ENCODE assay signal across 1 cellular context in the genomic region with DNA sequence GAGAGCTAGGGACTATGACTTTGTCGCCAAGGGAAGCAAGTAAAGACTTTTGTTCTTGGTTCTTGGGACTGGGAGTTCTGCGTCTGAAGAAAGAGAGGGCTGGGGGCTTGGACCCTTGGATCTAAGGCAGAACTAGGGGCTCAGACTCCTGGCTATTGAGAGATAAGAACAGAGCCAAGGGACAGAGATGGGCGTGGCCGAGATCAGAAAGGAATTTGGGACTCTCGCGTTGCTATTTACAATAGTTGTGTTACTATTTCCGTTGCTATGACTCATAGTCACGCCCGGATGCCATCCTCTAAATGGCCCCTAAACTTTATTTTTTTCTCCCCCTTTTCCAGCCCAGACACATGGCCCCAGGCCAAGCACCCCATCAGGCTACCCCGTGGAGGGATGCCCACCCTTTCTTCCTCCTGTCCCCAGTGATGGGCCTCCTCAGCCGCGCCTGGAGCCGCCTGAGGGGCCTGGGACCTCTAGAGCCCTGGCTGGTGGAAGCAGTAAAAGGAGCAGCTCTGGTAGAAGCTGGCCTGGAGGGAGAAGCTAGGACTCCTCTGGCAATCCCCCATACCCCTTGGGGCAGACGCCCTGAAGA.
A peak's percentile ranks its signal among the peaks of the same experiment; 100 is the strongest.
TF ChIP-seq lines count a peak whose summit lies in the region.

No MANE protein-coding gene starts in this region.

TF ChIP-seq in HepG2, 621 proteins besides CTCF, POLR2A, EP300 and RAD21 (continued from another document and continues in another):
- TF ChIP-seq, protein P1, sequence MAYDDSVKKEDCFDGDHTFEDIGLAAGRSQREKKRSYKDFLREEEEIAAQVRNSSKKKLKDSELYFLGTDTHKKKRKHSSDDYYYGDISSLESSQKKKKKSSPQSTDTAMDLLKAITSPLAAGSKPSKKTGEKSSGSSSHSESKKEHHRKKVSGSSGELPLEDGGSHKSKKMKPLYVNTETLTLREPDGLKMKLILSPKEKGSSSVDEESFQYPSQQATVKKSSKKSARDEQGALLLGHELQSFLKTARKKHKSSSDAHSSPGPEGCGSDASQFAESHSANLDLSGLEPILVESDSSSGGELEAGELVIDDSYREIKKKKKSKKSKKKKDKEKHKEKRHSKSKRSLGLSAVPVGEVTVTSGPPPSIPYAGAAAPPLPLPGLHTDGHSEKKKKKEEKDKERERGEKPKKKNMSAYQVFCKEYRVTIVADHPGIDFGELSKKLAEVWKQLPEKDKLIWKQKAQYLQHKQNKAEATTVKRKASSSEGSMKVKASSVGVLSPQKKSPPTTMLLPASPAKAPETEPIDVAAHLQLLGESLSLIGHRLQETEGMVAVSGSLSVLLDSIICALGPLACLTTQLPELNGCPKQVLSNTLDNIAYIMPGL (CRISPR knock-in tag; IDR thresholded peaks at IDR 0.05; ENCODE audit: borderline replicate concordance in 1 of 2, low read depth in 1 of 2): no peak
- TF ChIP-seq ZNF451 (CRISPR knock-in tag; IDR thresholded peaks at IDR 0.05): no peak
- TF ChIP-seq ZNF296 (CRISPR knock-in tag; conservative IDR thresholded peaks at IDR 0.05): no peak
- TF ChIP-seq ZNF121 (CRISPR knock-in tag; IDR thresholded peaks at IDR 0.05): no peak
- 0 out of 2 replicates have a peak, but pooled peaks have one; percentile 19 for TF ChIP-seq HDAC6 (IDR thresholded peaks at IDR 0.05; ENCODE audit: low read depth, low read length)
- TF ChIP-seq MYNN (CRISPR knock-in tag; IDR thresholded peaks at IDR 0.05; ENCODE audit: low read depth): no peak
- TF ChIP-seq, protein P2, sequence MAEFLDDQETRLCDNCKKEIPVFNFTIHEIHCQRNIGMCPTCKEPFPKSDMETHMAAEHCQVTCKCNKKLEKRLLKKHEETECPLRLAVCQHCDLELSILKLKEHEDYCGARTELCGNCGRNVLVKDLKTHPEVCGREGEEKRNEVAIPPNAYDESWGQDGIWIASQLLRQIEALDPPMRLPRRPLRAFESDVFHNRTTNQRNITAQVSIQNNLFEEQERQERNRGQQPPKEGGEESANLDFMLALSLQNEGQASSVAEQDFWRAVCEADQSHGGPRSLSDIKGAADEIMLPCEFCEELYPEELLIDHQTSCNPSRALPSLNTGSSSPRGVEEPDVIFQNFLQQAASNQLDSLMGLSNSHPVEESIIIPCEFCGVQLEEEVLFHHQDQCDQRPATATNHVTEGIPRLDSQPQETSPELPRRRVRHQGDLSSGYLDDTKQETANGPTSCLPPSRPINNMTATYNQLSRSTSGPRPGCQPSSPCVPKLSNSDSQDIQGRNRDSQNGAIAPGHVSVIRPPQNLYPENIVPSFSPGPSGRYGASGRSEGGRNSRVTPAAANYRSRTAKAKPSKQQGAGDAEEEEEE (CRISPR knock-in tag; IDR thresholded peaks at IDR 0.05; ENCODE audit: borderline replicate concordance): no peak
- TF ChIP-seq HNRNPLL (IDR thresholded peaks at IDR 0.05; ENCODE audit: low read depth, low read length, poor library complexity, severe bottlenecking): no peak
- TF ChIP-seq PHF21A (CRISPR knock-in tag; IDR thresholded peaks at IDR 0.05): no peak
- TF ChIP-seq RFX3 (CRISPR knock-in tag; IDR thresholded peaks at IDR 0.05): peak; percentile 70
- TF ChIP-seq ZNF615 (CRISPR knock-in tag; IDR thresholded peaks at IDR 0.05; ENCODE audit: borderline replicate concordance): no peak
- TF ChIP-seq ZNF501 (CRISPR knock-in tag; IDR thresholded peaks at IDR 0.05): no peak
- peak; percentile 68; the same call in 1 of the 2 replicates for TF ChIP-seq KDM5A (IDR thresholded peaks at IDR 0.05; ENCODE audit: borderline replicate concordance, low read length)
- TF ChIP-seq FOXK1 (CRISPR knock-in tag; IDR thresholded peaks at IDR 0.05; ENCODE audit: borderline replicate concordance, low read depth): peak; percentile 68; the same call in 1 of the 2 replicates
- no peak for TF ChIP-seq ETV6 (CRISPR knock-in tag; conservative IDR thresholded peaks at IDR 0.05)
- TF ChIP-seq, protein P3, sequence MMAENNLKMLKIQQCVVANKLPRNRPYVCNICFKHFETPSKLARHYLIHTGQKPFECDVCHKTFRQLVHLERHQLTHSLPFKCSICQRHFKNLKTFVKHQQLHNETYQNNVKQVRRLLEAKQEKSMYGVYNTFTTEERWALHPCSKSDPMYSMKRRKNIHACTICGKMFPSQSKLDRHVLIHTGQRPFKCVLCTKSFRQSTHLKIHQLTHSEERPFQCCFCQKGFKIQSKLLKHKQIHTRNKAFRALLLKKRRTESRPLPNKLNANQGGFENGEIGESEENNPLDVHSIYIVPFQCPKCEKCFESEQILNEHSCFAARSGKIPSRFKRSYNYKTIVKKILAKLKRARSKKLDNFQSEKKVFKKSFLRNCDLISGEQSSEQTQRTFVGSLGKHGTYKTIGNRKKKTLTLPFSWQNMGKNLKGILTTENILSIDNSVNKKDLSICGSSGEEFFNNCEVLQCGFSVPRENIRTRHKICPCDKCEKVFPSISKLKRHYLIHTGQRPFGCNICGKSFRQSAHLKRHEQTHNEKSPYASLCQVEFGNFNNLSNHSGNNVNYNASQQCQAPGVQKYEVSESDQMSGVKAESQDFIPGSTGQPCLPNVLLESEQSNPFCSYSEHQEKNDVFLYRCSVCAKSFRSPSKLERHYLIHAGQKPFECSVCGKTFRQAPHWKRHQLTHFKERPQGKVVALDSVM (CRISPR knock-in tag; IDR thresholded peaks at IDR 0.05): no peak; the same call in 1 of the 2 replicates
- TF ChIP-seq, protein P4, sequence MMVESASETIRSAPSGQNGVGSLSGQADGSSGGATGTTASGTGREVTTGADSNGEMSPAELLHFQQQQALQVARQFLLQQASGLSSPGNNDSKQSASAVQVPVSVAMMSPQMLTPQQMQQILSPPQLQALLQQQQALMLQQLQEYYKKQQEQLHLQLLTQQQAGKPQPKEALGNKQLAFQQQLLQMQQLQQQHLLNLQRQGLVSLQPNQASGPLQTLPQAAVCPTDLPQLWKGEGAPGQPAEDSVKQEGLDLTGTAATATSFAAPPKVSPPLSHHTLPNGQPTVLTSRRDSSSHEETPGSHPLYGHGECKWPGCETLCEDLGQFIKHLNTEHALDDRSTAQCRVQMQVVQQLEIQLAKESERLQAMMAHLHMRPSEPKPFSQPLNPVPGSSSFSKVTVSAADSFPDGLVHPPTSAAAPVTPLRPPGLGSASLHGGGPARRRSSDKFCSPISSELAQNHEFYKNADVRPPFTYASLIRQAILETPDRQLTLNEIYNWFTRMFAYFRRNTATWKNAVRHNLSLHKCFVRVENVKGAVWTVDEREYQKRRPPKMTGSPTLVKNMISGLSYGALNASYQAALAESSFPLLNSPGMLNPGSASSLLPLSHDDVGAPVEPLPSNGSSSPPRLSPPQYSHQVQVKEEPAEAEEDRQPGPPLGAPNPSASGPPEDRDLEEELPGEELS (CRISPR knock-in tag; IDR thresholded peaks at IDR 0.05): peak; percentile 75
- TF ChIP-seq, protein P5, sequence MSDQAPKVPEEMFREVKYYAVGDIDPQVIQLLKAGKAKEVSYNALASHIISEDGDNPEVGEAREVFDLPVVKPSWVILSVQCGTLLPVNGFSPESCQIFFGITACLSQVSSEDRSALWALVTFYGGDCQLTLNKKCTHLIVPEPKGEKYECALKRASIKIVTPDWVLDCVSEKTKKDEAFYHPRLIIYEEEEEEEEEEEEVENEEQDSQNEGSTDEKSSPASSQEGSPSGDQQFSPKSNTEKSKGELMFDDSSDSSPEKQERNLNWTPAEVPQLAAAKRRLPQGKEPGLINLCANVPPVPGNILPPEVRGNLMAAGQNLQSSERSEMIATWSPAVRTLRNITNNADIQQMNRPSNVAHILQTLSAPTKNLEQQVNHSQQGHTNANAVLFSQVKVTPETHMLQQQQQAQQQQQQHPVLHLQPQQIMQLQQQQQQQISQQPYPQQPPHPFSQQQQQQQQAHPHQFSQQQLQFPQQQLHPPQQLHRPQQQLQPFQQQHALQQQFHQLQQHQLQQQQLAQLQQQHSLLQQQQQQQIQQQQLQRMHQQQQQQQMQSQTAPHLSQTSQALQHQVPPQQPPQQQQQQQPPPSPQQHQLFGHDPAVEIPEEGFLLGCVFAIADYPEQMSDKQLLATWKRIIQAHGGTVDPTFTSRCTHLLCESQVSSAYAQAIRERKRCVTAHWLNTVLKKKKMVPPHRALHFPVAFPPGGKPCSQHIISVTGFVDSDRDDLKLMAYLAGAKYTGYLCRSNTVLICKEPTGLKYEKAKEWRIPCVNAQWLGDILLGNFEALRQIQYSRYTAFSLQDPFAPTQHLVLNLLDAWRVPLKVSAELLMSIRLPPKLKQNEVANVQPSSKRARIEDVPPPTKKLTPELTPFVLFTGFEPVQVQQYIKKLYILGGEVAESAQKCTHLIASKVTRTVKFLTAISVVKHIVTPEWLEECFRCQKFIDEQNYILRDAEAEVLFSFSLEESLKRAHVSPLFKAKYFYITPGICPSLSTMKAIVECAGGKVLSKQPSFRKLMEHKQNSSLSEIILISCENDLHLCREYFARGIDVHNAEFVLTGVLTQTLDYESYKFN (CRISPR knock-in tag; conservative IDR thresholded peaks at IDR 0.05): peak; percentile 48
- no peak for TF ChIP-seq ZBTB21 (CRISPR knock-in tag; IDR thresholded peaks at IDR 0.05)
- TF ChIP-seq, protein P6, sequence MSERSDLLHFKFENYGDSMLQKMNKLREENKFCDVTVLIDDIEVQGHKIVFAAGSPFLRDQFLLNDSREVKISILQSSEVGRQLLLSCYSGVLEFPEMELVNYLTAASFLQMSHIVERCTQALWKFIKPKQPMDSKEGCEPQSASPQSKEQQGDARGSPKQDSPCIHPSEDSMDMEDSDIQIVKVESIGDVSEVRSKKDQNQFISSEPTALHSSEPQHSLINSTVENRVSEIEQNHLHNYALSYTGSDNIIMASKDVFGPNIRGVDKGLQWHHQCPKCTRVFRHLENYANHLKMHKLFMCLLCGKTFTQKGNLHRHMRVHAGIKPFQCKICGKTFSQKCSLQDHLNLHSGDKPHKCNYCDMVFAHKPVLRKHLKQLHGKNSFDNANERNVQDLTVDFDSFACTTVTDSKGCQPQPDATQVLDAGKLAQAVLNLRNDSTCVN (CRISPR knock-in tag; IDR thresholded peaks at IDR 0.05; ENCODE audit: borderline replicate concordance): no peak
- TF ChIP-seq FOXA3 (CRISPR knock-in tag; IDR thresholded peaks at IDR 0.05): peak; percentile 90
- TF ChIP-seq ZNF839 (CRISPR knock-in tag; IDR thresholded peaks at IDR 0.05; ENCODE audit: borderline replicate concordance): no peak
- 0 out of 2 replicates have a peak, but pooled peaks have one; percentile 7 for TF ChIP-seq NR2C2 (CRISPR knock-in tag; IDR thresholded peaks at IDR 0.05; ENCODE audit: borderline replicate concordance)
- no peak for TF ChIP-seq ZFP41 (CRISPR knock-in tag; IDR thresholded peaks at IDR 0.05; ENCODE audit: borderline replicate concordance)
- no peak for TF ChIP-seq XBP1 (CRISPR knock-in tag; IDR thresholded peaks at IDR 0.05)
- no peak for TF ChIP-seq HOXD1 (CRISPR knock-in tag; IDR thresholded peaks at IDR 0.05)
- TF ChIP-seq, protein P7, sequence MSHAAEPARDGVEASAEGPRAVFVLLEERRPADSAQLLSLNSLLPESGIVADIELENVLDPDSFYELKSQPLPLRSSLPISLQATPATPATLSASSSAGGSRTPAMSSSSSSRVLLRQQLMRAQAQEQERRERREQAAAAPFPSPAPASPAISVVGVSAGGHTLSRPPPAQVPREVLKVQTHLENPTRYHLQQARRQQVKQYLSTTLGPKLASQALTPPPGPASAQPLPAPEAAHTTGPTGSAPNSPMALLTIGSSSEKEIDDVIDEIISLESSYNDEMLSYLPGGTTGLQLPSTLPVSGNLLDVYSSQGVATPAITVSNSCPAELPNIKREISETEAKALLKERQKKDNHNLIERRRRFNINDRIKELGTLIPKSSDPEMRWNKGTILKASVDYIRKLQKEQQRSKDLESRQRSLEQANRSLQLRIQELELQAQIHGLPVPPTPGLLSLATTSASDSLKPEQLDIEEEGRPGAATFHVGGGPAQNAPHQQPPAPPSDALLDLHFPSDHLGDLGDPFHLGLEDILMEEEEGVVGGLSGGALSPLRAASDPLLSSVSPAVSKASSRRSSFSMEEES (CRISPR knock-in tag; IDR thresholded peaks at IDR 0.05): peak; percentile 86
- TF ChIP-seq ZBTB20 (CRISPR knock-in tag; IDR thresholded peaks at IDR 0.05; ENCODE audit: borderline replicate concordance, low read depth): no peak
- TF ChIP-seq HNRNPUL1 (IDR thresholded peaks at IDR 0.05; ENCODE audit: low read depth, low read length): no peak
- TF ChIP-seq SETDB1 (CRISPR knock-in tag; IDR thresholded peaks at IDR 0.05; ENCODE audit: borderline replicate concordance): no peak
- TF ChIP-seq, protein P8, sequence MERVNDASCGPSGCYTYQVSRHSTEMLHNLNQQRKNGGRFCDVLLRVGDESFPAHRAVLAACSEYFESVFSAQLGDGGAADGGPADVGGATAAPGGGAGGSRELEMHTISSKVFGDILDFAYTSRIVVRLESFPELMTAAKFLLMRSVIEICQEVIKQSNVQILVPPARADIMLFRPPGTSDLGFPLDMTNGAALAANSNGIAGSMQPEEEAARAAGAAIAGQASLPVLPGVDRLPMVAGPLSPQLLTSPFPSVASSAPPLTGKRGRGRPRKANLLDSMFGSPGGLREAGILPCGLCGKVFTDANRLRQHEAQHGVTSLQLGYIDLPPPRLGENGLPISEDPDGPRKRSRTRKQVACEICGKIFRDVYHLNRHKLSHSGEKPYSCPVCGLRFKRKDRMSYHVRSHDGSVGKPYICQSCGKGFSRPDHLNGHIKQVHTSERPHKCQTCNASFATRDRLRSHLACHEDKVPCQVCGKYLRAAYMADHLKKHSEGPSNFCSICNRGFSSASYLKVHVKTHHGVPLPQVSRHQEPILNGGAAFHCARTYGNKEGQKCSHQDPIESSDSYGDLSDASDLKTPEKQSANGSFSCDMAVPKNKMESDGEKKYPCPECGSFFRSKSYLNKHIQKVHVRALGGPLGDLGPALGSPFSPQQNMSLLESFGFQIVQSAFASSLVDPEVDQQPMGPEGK (CRISPR knock-in tag; IDR thresholded peaks at IDR 0.05): peak; percentile 16; the same call in 1 of the 2 replicates
- TF ChIP-seq, protein P9, sequence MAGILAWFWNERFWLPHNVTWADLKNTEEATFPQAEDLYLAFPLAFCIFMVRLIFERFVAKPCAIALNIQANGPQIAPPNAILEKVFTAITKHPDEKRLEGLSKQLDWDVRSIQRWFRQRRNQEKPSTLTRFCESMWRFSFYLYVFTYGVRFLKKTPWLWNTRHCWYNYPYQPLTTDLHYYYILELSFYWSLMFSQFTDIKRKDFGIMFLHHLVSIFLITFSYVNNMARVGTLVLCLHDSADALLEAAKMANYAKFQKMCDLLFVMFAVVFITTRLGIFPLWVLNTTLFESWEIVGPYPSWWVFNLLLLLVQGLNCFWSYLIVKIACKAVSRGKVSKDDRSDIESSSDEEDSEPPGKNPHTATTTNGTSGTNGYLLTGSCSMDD (CRISPR knock-in tag; IDR thresholded peaks at IDR 0.05): no peak
- TF ChIP-seq, protein P10, sequence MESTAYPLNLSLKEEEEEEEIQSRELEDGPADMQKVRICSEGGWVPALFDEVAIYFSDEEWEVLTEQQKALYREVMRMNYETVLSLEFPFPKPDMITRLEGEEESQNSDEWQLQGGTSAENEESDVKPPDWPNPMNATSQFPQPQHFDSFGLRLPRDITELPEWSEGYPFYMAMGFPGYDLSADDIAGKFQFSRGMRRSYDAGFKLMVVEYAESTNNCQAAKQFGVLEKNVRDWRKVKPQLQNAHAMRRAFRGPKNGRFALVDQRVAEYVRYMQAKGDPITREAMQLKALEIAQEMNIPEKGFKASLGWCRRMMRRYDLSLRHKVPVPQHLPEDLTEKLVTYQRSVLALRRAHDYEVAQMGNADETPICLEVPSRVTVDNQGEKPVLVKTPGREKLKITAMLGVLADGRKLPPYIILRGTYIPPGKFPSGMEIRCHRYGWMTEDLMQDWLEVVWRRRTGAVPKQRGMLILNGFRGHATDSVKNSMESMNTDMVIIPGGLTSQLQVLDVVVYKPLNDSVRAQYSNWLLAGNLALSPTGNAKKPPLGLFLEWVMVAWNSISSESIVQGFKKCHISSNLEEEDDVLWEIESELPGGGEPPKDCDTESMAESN (CRISPR knock-in tag; conservative IDR thresholded peaks at IDR 0.05): 0 out of 2 replicates have a peak, but pooled peaks have one; percentile 3
